9 cellular contexts compared by ENCODE assay signal in the genomic region with DNA sequence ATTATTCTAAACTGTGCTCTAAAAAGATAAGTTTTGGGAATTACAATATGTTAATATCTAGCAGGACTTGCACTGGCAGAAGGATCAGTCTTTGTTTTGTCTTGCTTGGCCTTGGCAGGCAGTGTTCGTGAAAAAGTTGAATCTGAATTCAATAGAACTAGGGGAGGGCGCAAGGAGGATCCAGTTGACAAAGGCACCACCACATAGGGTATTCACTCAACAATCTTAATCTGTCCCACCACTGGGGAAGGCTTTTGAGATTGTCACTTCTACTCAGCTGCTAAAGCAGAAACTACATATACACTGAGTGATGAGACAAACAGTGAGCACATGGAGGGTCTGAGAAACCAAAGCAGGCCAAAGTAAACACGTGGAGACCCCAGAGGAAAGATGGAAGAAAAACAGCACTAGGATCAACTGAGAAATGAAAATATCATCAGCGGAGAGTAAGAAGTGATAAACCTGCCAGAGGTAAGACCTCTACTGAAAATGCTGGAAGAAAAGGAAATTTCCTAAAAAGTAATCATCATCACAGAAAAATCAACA. TPM values are rescaled to one million over a fixed set of nuclear protein-coding genes. Genes with fewer than 3 reads are reported as not detected.
A peak's percentile ranks its signal among the peaks of the same experiment; 100 is the strongest.
DNase-seq lines count a peak whose midpoint lies in the region; ATAC-seq, FAIRE-seq and TF ChIP-seq lines count a peak whose summit lies in the region.
"Had no signal": no experiment of that assay in that cellular context is flagged by ENCODE, and none has a peak within 500 bp of the region (broad histone marks: within the 10 kb centered on the region; RNA-seq: fewer than 3 reads in every experiment).

No MANE protein-coding gene starts in this region.

- no peak overlapping the region for H2BK120ac ChIP-seq in mesenchymal stem cell (ENCODE audit: low read depth, low read length)

- H3K4me2 ChIP-seq in mesenchymal stem cell (ENCODE audit: low read length, poor library complexity, severe bottlenecking), result no peak overlapping the region

- no peak overlapping the region for H3K14ac ChIP-seq in mesenchymal stem cell (ENCODE audit: low read length in 2 of 2)

- H2BK12ac ChIP-seq in mesenchymal stem cell (ENCODE audit: low read length in 2 of 2), result no peak overlapping the region

- H3K27me3 ChIP-seq in ACC112 (ENCODE audit: insufficient read depth, low read length) (no peaks in the 10 kb centered on the region), mesenchymal stem cell (ENCODE audit: control insufficient read depth in 1 of 2, insufficient read depth in 1 of 2, low read length in 2 of 2) (no peaks in the 10 kb centered on the region), H7 (ENCODE audit: control insufficient read depth, insufficient read depth, low read length) (peaks cover 1% of the 10 kb centered on the region; the same call in 1 of the 2 replicates)

- H3K23ac ChIP-seq in mesenchymal stem cell (ENCODE audit: low read length in 2 of 2), result no peak overlapping the region

- no peak for ATAC-seq in activated T-helper 17 cell treated with anti-CD3 and anti-CD28 coated beads, Interleukin-2, amount 50 U/mL, for 72 hours (replicated peaks)
- ATAC-seq in GM18867 (IDR thresholded peaks at IDR 0.05; ENCODE audit: unreplicated experiment) (no peak), HG02852 (IDR thresholded peaks at IDR 0.05; ENCODE audit: unreplicated experiment) (no peak)

- H3K4me1 Mint-ChIP-seq in activated T-helper 17 cell treated with anti-CD3 and anti-CD28 coated beads, Interleukin-2, amount 50 U/mL, for 72 hours, result peaks cover 26% of the 10 kb centered on the region

- peaks cover 5% of the 10 kb centered on the region for H3K36me3 Mint-ChIP-seq in activated T-helper 17 cell treated with anti-CD3 and anti-CD28 coated beads, Interleukin-2, amount 50 U/mL, for 72 hours (ENCODE audit: low read depth)

- H3K4me3 Mint-ChIP-seq in activated T-helper 17 cell treated with anti-CD3 and anti-CD28 coated beads, Interleukin-2, amount 50 U/mL, for 72 hours, result peak overlapping the region; percentile 97

- TF ChIP-seq POLR2A in GM12891 (IDR thresholded peaks at IDR 0.05; ENCODE audit: low read depth, low read length), result no peak

- H3K9me3 ChIP-seq in mesenchymal stem cell (ENCODE audit: control insufficient read depth, low read length), result no peaks in the 10 kb centered on the region

- peak overlapping the region; percentile 91 for H3K9ac ChIP-seq in mesenchymal stem cell (ENCODE audit: low read length)

- no peak overlapping the region for H2AFZ ChIP-seq in ACC112 (ENCODE audit: low read length, unreplicated experiment)
- H2AFZ ChIP-seq in mesenchymal stem cell (ENCODE audit: low read depth, low read length), result no peak overlapping the region

- no peak overlapping the region for H3K27ac ChIP-seq in ACC112 (ENCODE audit: low read depth, low read length)
- H3K27ac ChIP-seq in mesenchymal stem cell (ENCODE audit: low read length, poor library complexity, severe bottlenecking), result no peak overlapping the region

- peaks cover 58% of the 10 kb centered on the region for H3K79me2 ChIP-seq in ACC112 (ENCODE audit: control insufficient read depth, insufficient read depth, low read length, unreplicated experiment)

- H3K4me1 ChIP-seq in ACC112 (ENCODE audit: control insufficient read depth, insufficient read depth, low read length, unreplicated experiment), result peaks cover 32% of the 10 kb centered on the region
- H3K4me1 ChIP-seq in mesenchymal stem cell (ENCODE audit: control insufficient read depth, insufficient read depth, low read depth, low read length), result peaks cover 8% of the 10 kb centered on the region

- H4K91ac ChIP-seq in mesenchymal stem cell (ENCODE audit: low read length), result no peak overlapping the region

- no peak overlapping the region for H3K18ac ChIP-seq in mesenchymal stem cell (ENCODE audit: low read depth in 1 of 2, low read length in 2 of 2)

- no peaks in the 10 kb centered on the region for H3K27me3 Mint-ChIP-seq in activated T-helper 17 cell treated with anti-CD3 and anti-CD28 coated beads, Interleukin-2, amount 50 U/mL, for 72 hours

- H3K4ac ChIP-seq in mesenchymal stem cell (ENCODE audit: low read depth in 1 of 2, low read length in 2 of 2), result no peak overlapping the region

- H3K79me1 ChIP-seq in mesenchymal stem cell (replicated peaks; ENCODE audit: low read length, poor library complexity, severe bottlenecking), result peaks cover 6% of the 10 kb centered on the region

- H2AK5ac ChIP-seq in mesenchymal stem cell (ENCODE audit: low read length, severe bottlenecking), result peak overlapping the region; percentile 41

- H4K8ac ChIP-seq in mesenchymal stem cell (ENCODE audit: low read length), result no peak overlapping the region

- DNase-seq in GM12891 (ENCODE audit: insufficient read length, low spot score), result no peak
- DNase-seq in mesenchymal stem cell, result no peak
- DNase-seq in H7, result no peak
- no peak for DNase-seq in AG20443 (ENCODE audit: low spot score)
- DNase-seq: amniotic stem cell had no signal

- H3K36me3 ChIP-seq in ACC112 (ENCODE audit: insufficient read depth, low read length) (no peaks in the 10 kb centered on the region), mesenchymal stem cell (ENCODE audit: control insufficient read depth in 1 of 2, insufficient read depth in 2 of 2, low read depth in 1 of 2, low read length in 2 of 2) (no peaks in the 10 kb centered on the region), H7 (replicated peaks; ENCODE audit: control insufficient read depth, insufficient read depth, low read length) (no peaks in the 10 kb centered on the region)

- 74% methylated on average over 3 of the region's 4 CpGs for WGBS in mesenchymal stem cell

- H3K4me3 ChIP-seq in ACC112 (ENCODE audit: low read depth, low read length) (peak overlapping the region; percentile 97), mesenchymal stem cell (ENCODE audit: insufficient read depth in 1 of 2, low read depth in 1 of 2, low read length in 2 of 2) (peak overlapping the region in 1 of 2 experiments; percentile 84), H7 (ENCODE audit: insufficient read depth, low read depth, low read length) (no peak overlapping the region)

- no peak overlapping the region for H2BK5ac ChIP-seq in mesenchymal stem cell (ENCODE audit: low read depth, low read length, poor library complexity, severe bottlenecking)

- peak; percentile 35 for FAIRE-seq in GM12891 (lab: Jason Lieb, UNC)

- peak overlapping the region; percentile 47 for H3K27ac Mint-ChIP-seq in activated T-helper 17 cell treated with anti-CD3 and anti-CD28 coated beads, Interleukin-2, amount 50 U/mL, for 72 hours

- H3K9me3 Mint-ChIP-seq in activated T-helper 17 cell treated with anti-CD3 and anti-CD28 coated beads, Interleukin-2, amount 50 U/mL, for 72 hours, result no peaks in the 10 kb centered on the region

- H2BK15ac ChIP-seq in mesenchymal stem cell (ENCODE audit: low read depth, poor library complexity, severe bottlenecking), result no peak overlapping the region

TF ChIP-seq in GM12891, 5 proteins besides CTCF, POLR2A, EP300 and RAD21:
- TF ChIP-seq POLR2AphosphoS5 (IDR thresholded peaks at IDR 0.05; ENCODE audit: low read depth, low read length) (no peak), PAX5 (IDR thresholded peaks at IDR 0.05; ENCODE audit: insufficient read depth, low read length, severe bottlenecking) (no peak)

RNA-seq across cellular contexts. Expression of a gene that starts 2.4 kb away (rescaled TPM):
- 30.4 TPM for polyA plus RNA-seq in GM12891 (2012; ENCODE audit: low read depth, missing spikeins)
- 10 to 100 TPM; 37.5 to 39.7 TPM for total RNA-seq in activated T-helper 17 cell treated with anti-CD3 and anti-CD28 coated beads, Interleukin-2, amount 50 U/mL, for 72 hours
- 39.4 TPM for polyA plus RNA-seq in mesenchymal stem cell (2013, experiment 1 of 2)
- 38.6 TPM for polyA plus RNA-seq in mesenchymal stem cell (2013, experiment 2 of 2)
- total RNA-seq in H7 (2014; rRNA removed; shearing (Covaris generic)), result 83.1 and 91.1 TPM in 2 replicates

RNA-seq across cellular contexts. Expression of a gene that starts 28.2 kb away (rescaled TPM):
- polyA plus RNA-seq in GM12891 (2012; ENCODE audit: low read depth, missing spikeins), result 91.6 TPM
- 100 to 1,000 TPM; 262 to 288 TPM for total RNA-seq in activated T-helper 17 cell treated with anti-CD3 and anti-CD28 coated beads, Interleukin-2, amount 50 U/mL, for 72 hours
- 85.6 TPM for polyA plus RNA-seq in mesenchymal stem cell (2013, experiment 1 of 2)
- polyA plus RNA-seq in mesenchymal stem cell (2013, experiment 2 of 2), result 81.3 TPM
- 158 and 160 TPM in 2 replicates for total RNA-seq in H7 (2014; rRNA removed; shearing (Covaris generic))

RNA-seq across cellular contexts. Expression of a gene that starts 28.4 kb away (rescaled TPM):
- polyA plus RNA-seq in GM12891 (2012; ENCODE audit: low read depth, missing spikeins), result 39.4 TPM
- total RNA-seq in activated T-helper 17 cell treated with anti-CD3 and anti-CD28 coated beads, Interleukin-2, amount 50 U/mL, for 72 hours, result 10 to 100 TPM; 28.8 to 59.9 TPM
- polyA plus RNA-seq in mesenchymal stem cell (2013, experiment 1 of 2), result 47.5 TPM
- 49.5 TPM for polyA plus RNA-seq in mesenchymal stem cell (2013, experiment 2 of 2)
- total RNA-seq in H7 (2014; rRNA removed; shearing (Covaris generic)), result 70.2 and 74.1 TPM in 2 replicates
